In the genomic region with DNA sequence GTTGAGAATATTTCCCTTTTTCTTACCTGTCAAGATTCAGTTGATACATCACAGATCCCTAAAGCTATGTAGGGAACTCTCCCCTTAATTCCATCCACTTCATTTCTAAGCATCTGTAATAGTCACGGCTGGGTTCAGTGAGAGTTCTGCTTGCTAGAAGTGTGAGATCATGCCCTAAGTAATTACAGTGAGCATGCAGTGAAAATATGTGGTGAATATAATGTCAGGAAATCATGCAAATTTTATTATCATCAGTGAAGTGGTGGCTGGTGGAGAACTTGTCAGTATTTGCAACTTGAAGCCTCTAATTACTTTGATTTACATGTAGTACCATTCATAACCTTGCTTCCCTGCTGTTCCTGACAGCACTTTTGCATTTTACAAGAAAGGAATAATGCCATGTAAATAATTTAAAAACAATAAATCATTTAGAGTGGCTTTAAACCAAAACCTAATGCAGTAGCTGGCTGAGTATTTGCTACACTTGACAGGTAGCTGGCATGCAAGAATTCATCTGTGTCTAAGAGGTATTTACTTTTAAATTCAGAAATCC, we compare ENCODE assay signal across 10 cellular contexts. TPM values are rescaled to one million over a fixed set of nuclear protein-coding genes. Genes with fewer than 3 reads are reported as not detected.
A peak's percentile ranks its signal among the peaks of the same experiment; 100 is the strongest.
DNase-seq lines count a peak whose midpoint lies in the region; ATAC-seq and TF ChIP-seq lines count a peak whose summit lies in the region.
"Had no signal": no experiment of that assay in that cellular context is flagged by ENCODE, and none has a peak within 500 bp of the region (broad histone marks: within the 10 kb centered on the region; RNA-seq: fewer than 3 reads in every experiment).

No MANE protein-coding gene starts in this region.

- TF ChIP-seq POLR2A in Peyer's patch (IDR thresholded peaks at IDR 0.05), result no peak

- CTCF ChIA-PET in PC-3 (lab: Charles Lee), result interaction anchor here (0.6 kb wide), 1 partner anchor 86 kb away, joined by 4 read pairs; no protein-coding TSS in a partner anchor

- H3K4me2 ChIP-seq in PC-3 (ENCODE audit: low read length) (peak overlapping the region; percentile 76), hepatocyte (no peak overlapping the region)

- no peaks in the 10 kb centered on the region for H3F3A ChIP-seq in PC-3 (ENCODE audit: low read length, unreplicated experiment)

- no TSS peak for BruUV-seq in PC-3 (replicated peaks; lab: Mats Ljungman, UMichigan)

- peak overlapping the region; percentile 31; the same call in 1 of the 2 replicates for H3K9ac ChIP-seq in PC-3 (ENCODE audit: low read length)

- POLR2A ChIA-PET in PC-3 (lab: Charles Lee; ENCODE audit: unreplicated experiment), result no interaction called here

- DNase-seq in AG10803 (ENCODE audit: low read depth) (peak; percentile 82), M059J (ENCODE audit: low read depth) (peak; percentile 64), PC-3 (no peak), hepatocyte (ENCODE audit: low spot score) (peak; percentile 13), Peyer's patch (no peak), SIG-M5 treated with dmso at 0.1 percent for 504 hours (lab: John Stamatoyannopoulos, UW; ENCODE audit: unreplicated experiment) (no peak)
- DNase-seq in activated CD4-positive, alpha-beta T cell treated with anti-CD3 and anti-CD28 coated beads for 48 hours, result no peak
- no peak for DNase-seq in activated naive CD4-positive, alpha-beta T cell treated with anti-CD3 and anti-CD28 coated beads, Interleukin-2, amount 50 U/mL, for 16 hours
- DNase-seq: CD8-positive, alpha-beta T cell had no signal

- H3K27ac ChIP-seq in PC-3 (ENCODE audit: low read length) (peak overlapping the region; percentile 76), hepatocyte (no peak overlapping the region), Peyer's patch (no peak overlapping the region)

- whole genome bisulfite sequencing in hepatocyte (ENCODE audit: low lambda C conversion rate, missing lambda C conversion rate), result 35% methylated on average over 1 of the region's 1 CpG

- H4K20me1 ChIP-seq in PC-3 (ENCODE audit: low read length), result no peaks in the 10 kb centered on the region
- H4K20me1 ChIP-seq in hepatocyte (ENCODE audit: insufficient read depth, poor library complexity, severe bottlenecking), result no peaks in the 10 kb centered on the region

- TF ChIP-seq CTCF in AG10803 (conservative IDR thresholded peaks at IDR 0.05; ENCODE audit: low read length) (no peak), PC-3 (conservative IDR thresholded peaks at IDR 0.05; ENCODE audit: low read depth, low read length) (no peak), hepatocyte (IDR thresholded peaks at IDR 0.05; ENCODE audit: poor library complexity) (no peak), Peyer's patch (IDR thresholded peaks at IDR 0.05) (no peak)

- no peaks in the 10 kb centered on the region for H3K27me3 ChIP-seq in PC-3 (ENCODE audit: low read length)
- H3K27me3 ChIP-seq in hepatocyte, result peaks cover 5% of the 10 kb centered on the region
- H3K27me3 ChIP-seq in Peyer's patch, result no peaks in the 10 kb centered on the region

- H3K79me2 ChIP-seq in PC-3 (ENCODE audit: low read length) (no peaks in the 10 kb centered on the region), hepatocyte (no peaks in the 10 kb centered on the region)

- H3K36me3 ChIP-seq in PC-3 (ENCODE audit: low read depth, low read length) (no peaks in the 10 kb centered on the region), hepatocyte (replicated peaks; ENCODE audit: insufficient read depth, low read depth) (no peaks in the 10 kb centered on the region), Peyer's patch (no peaks in the 10 kb centered on the region)

- H2AFZ ChIP-seq in PC-3 (ENCODE audit: low read length) (peak overlapping the region; percentile 62), hepatocyte (no peak overlapping the region)

- H3K9me3 ChIP-seq in PC-3 (ENCODE audit: low read length), result no peaks in the 10 kb centered on the region
- no peaks in the 10 kb centered on the region for H3K9me3 ChIP-seq in hepatocyte (ENCODE audit: low read depth)
- no peaks in the 10 kb centered on the region for H3K9me3 ChIP-seq in Peyer's patch

- H3K9me2 ChIP-seq in PC-3 (replicated peaks; ENCODE audit: low read length) (no peaks in the 10 kb centered on the region), hepatocyte (replicated peaks; ENCODE audit: insufficient read depth) (no peaks in the 10 kb centered on the region)

- H3K4me3 ChIP-seq in AG10803 (ENCODE audit: low read length), result no peak overlapping the region
- peak overlapping the region; percentile 44; the same call in 1 of the 2 replicates for H3K4me3 ChIP-seq in PC-3 (ENCODE audit: low read length)
- no peak overlapping the region for H3K4me3 ChIP-seq in hepatocyte
- H3K4me3 ChIP-seq in Peyer's patch, result no peak overlapping the region

- intact Hi-C loops in PC-3 (cut with micrococcal nuclease), result loop anchor here (5.0 kb wide), 1 partner anchor 40 kb away; a partner anchor contains a TSS

- ATAC-seq in PC-3, result no peak
- ATAC-seq: CD8-positive, alpha-beta T cell had no signal

- peaks cover 55% of the 10 kb centered on the region for H3K4me1 ChIP-seq in PC-3 (ENCODE audit: insufficient read depth, low read length)
- no peaks in the 10 kb centered on the region for H3K4me1 ChIP-seq in hepatocyte (ENCODE audit: insufficient read depth)
- H3K4me1 ChIP-seq in Peyer's patch, result no peaks in the 10 kb centered on the region

RNA-seq across cellular contexts. Expression of a gene that starts 28.3 kb away (rescaled TPM):
- total RNA-seq in M059J (2014; rRNA removed; shearing (Covaris generic)), result not detected in 2 replicates
- total RNA-seq in PC-3 (2014; rRNA removed), result not detected in 2 replicates
- total RNA-seq in hepatocyte, result 0.04 TPM in 1 of 2 replicates, not detected in the other
- not detected in 2 replicates for polyA plus RNA-seq in hepatocyte
- not detected for total RNA-seq in Peyer's patch
- total RNA-seq: CD8-positive, alpha-beta T cell had no signal
- polyA plus RNA-seq: IgD-negative memory B cell had no signal

RNA-seq across cellular contexts. Expression of a gene that starts 40.8 kb away (rescaled TPM):
- total RNA-seq in M059J (2014; rRNA removed; shearing (Covaris generic)), result 2.0 and 4.5 TPM in 2 replicates
- 0.75 and 2.6 TPM in 2 replicates for total RNA-seq in PC-3 (2014; rRNA removed)
- total RNA-seq in hepatocyte, result 0.04 TPM in 1 of 2 replicates, not detected in the other
- 0.04 and 0.42 TPM in 2 replicates for polyA plus RNA-seq in hepatocyte
- total RNA-seq in Peyer's patch, result not detected
- polyA plus RNA-seq: IgD-negative memory B cell had no signal

Comparison
In these comparisons a context has a peak if more than half of its experiments do, and no peak if none do; other contexts are left out.
1. DNase-seq: peak in AG10803 (single experiment), M059J (single experiment) and hepatocyte (single experiment); none in PC-3 (single experiment), Peyer's patch (0 of 3), activated CD4-positive, alpha-beta T cell treated with anti-CD3 and anti-CD28 coated beads for 48 hours (single experiment), SIG-M5 treated with dmso at 0.1 percent for 504 hours (single experiment) and activated naive CD4-positive, alpha-beta T cell treated with anti-CD3 and anti-CD28 coated beads, Interleukin-2, amount 50 U/mL, for 16 hours (single experiment).